9 cellular contexts compared by ENCODE assay signal in genomic region chr12:54282949-54283593, GRCh38. TPM values are rescaled to one million over a fixed set of nuclear protein-coding genes. Genes with fewer than 3 reads are reported as not detected.
DNase-seq lines count a peak whose midpoint lies in the region; ATAC-seq, FAIRE-seq and TF ChIP-seq lines count a peak whose summit lies in the region.
"Had no signal": no experiment of that assay in that cellular context is flagged by ENCODE, and none has a peak within 500 bp of the region (broad histone marks: within the 10 kb centered on the region; RNA-seq: fewer than 3 reads in every experiment).

No MANE protein-coding gene starts in this region.

- FAIRE-seq in kidney (lab: Jason Lieb, UNC): no peak

- H3K36me3 ChIP-seq in cardiac muscle cell (peaks cover 49% of the 10 kb centered on the region), kidney (ENCODE audit: control insufficient read depth in 1 of 2, insufficient read depth in 2 of 2, low read length in 2 of 2) (peaks cover 42 to 58% of the 10 kb centered on the region in 2 donors), transverse colon (peaks cover 0 to 40% (median 20%) of the 10 kb centered on the region in 4 donors)

- in situ Hi-C loops in transverse colon (cut with MboI; ENCODE audit: low pct_ligation_motif_present in 1 of 4, low pct_unique_long_range_greater_than_20kb in 1 of 4, low sequenced_read_pairs in 3 of 4): no loop called here

- peak overlapping the region; percentile 91 for H3K4me3 ChIP-seq in cardiac muscle cell
- H3K4me3 ChIP-seq in kidney (ENCODE audit: low read length in 2 of 2): peak overlapping the region; percentile 8 to 95
- H3K4me3 ChIP-seq in transverse colon: peak overlapping the region in 2 of 4 donors; percentile 54 to 90

- TF ChIP-seq POLR2A in transverse colon (IDR thresholded peaks at IDR 0.05): no peak

- H3K4me1 ChIP-seq in cardiac muscle cell (ENCODE audit: low read depth): peaks cover 50% of the 10 kb centered on the region
- peaks cover 22% of the 10 kb centered on the region in 2 donors for H3K4me1 ChIP-seq in kidney (ENCODE audit: control insufficient read depth in 1 of 2, insufficient read depth in 1 of 2, low read depth in 1 of 2, low read length in 2 of 2)
- peaks cover 48 to 74% (median 69%) of the 10 kb centered on the region in 4 donors for H3K4me1 ChIP-seq in transverse colon

- H3K9me3 ChIP-seq in cardiac muscle cell (ENCODE audit: low read depth) (no peaks in the 10 kb centered on the region), kidney (ENCODE audit: control insufficient read depth in 1 of 2, low read length in 2 of 2) (no peaks in the 10 kb centered on the region), transverse colon (no peaks in the 10 kb centered on the region)

- no peak for TF ChIP-seq EP300 in transverse colon (IDR thresholded peaks at IDR 0.05; ENCODE audit: low read depth)

- peak overlapping the region; percentile 50 for H3K27ac ChIP-seq in cardiac muscle cell
- H3K27ac ChIP-seq in kidney (ENCODE audit: low read depth in 2 of 2, low read length in 2 of 2): peak overlapping the region in 1 of 2 donors; percentile 5
- H3K27ac ChIP-seq in transverse colon: peak overlapping the region; percentile 45 to 95 (median 88)

- TF ChIP-seq CTCF in cardiac muscle cell (IDR thresholded peaks at IDR 0.05; ENCODE audit: low read depth, low read length) (no peak), kidney (IDR thresholded peaks at IDR 0.05; ENCODE audit: borderline replicate concordance, extremely low read depth, insufficient read depth) (no peak), transverse colon (IDR thresholded peaks at IDR 0.05) (no peak)

- H3K27me3 ChIP-seq in cardiac muscle cell (no peaks in the 10 kb centered on the region), transverse colon (no peaks in the 10 kb centered on the region)

- ATAC-seq in HG02571 (IDR thresholded peaks at IDR 0.05; ENCODE audit: unreplicated experiment): no peak
- ATAC-seq: naive thymus-derived CD8-positive, alpha-beta T cell had no signal

- 29 to 36% methylated on average over 7 to 11 of the region's 11 CpGs for WGBS in transverse colon (ENCODE audit: low coverage in 1 of 2), 2 donors

- no peak for DNase-seq in cardiac muscle cell (ENCODE audit: low read depth in 1 of 2, low spot score in 1 of 2)
- DNase-seq in cardiac septum (ENCODE audit: low spot score): no peak
- DNase-seq in activated CD8-positive, alpha-beta memory T cell treated with anti-CD3 and anti-CD28 coated beads, Interleukin-2, amount 50 U/mL, for 48 hours: peak; percentile 75
- DNase-seq in kidney: no peak
- peak; percentile 43 for DNase-seq in transverse colon
- DNase-seq in NCI-H526 treated with DMSO at 0.1 percent for 48 hours (lab: John Stamatoyannopoulos, UW): no peak
- no peak for DNase-seq in EL

- peak overlapping the region in 1 of 2 donors; percentile 47 for H3K9ac ChIP-seq in kidney (ENCODE audit: low read length in 2 of 2)

- intact Hi-C loops in cardiac septum (cut with DNase I) (loop anchor here (5.0 kb wide), 2 partner anchors 39 to 79 kb away; partner anchors contain the start of gene GPR84), kidney (cut with DNase I) (no loop called here), transverse colon (cut with DNase I; ENCODE audit: low total_unique reads) (no loop called here)

RNA-seq across cellular contexts. Expression of gene HNRNPA1, which starts 2.5 kb away (rescaled TPM):
- total RNA-seq in cardiac muscle cell (782 and 963 TPM in 2 replicates), cardiac septum (439 TPM), kidney (964 TPM), transverse colon (100 to 1,000 TPM; 104 to 747 (median 326) TPM)
- polyA plus RNA-seq in cardiac muscle cell (794 and 804 TPM in 2 replicates), kidney (ENCODE audit: insufficient read depth, low read depth, low replicate concordance) (648 TPM)

RNA-seq across cellular contexts. Expression of gene CBX5, which starts 3.1 kb away (rescaled TPM):
- total RNA-seq in cardiac muscle cell (72.7 and 98.3 TPM in 2 replicates), cardiac septum (39.5 TPM), kidney (112 TPM), transverse colon (10 to 100 TPM; 18.9 to 28.8 (median 22.8) TPM)
- polyA plus RNA-seq in cardiac muscle cell (49.5 and 63.9 TPM in 2 replicates), kidney (ENCODE audit: insufficient read depth, low read depth, low replicate concordance) (15.0 TPM)

RNA-seq across cellular contexts. Expression of gene NFE2, which starts 17.7 kb away (rescaled TPM):
- total RNA-seq in cardiac muscle cell (4.9 and 9.9 TPM in 2 replicates), cardiac septum (1.2 TPM), kidney (1.6 TPM), transverse colon (not detected)
- polyA plus RNA-seq in cardiac muscle cell (8.4 and 10.1 TPM in 2 replicates), kidney (ENCODE audit: insufficient read depth, low read depth, low replicate concordance) (not detected)
- total RNA-seq: naive thymus-derived CD8-positive, alpha-beta T cell had no signal

RNA-seq across cellular contexts. Expression of gene COPZ1, which starts 41.9 kb away (rescaled TPM):
- total RNA-seq in cardiac muscle cell (131 and 152 TPM in 2 replicates), cardiac septum (106 TPM), kidney (141 TPM), transverse colon (10 to 100 TPM; 25.8 to 79.6 (median 63.6) TPM)
- polyA plus RNA-seq in cardiac muscle cell (213 and 233 TPM in 2 replicates), kidney (ENCODE audit: insufficient read depth, low read depth, low replicate concordance) (181 TPM)

Comparison
In these comparisons a context has a peak if more than half of its experiments do, and no peak if none do; other contexts are left out.
1. DNase-seq: peak in activated CD8-positive, alpha-beta memory T cell treated with anti-CD3 and anti-CD28 coated beads, Interleukin-2, amount 50 U/mL, for 48 hours (single experiment) and transverse colon (single experiment); none in cardiac muscle cell (0 of 2), cardiac septum (single experiment), kidney (single experiment), NCI-H526 treated with DMSO at 0.1 percent for 48 hours (single experiment) and EL (single experiment).